ENCODE assay signal across 1 cellular context in genomic region chr1:92877792-92878191, GRCh38.
TF ChIP-seq lines count a peak whose summit lies in the region.

No MANE protein-coding gene starts in this region.

TF ChIP-seq in GM12878, 131 proteins besides CTCF, POLR2A, EP300 and RAD21 (continued from another document):
- no peak for TF ChIP-seq BCL11A (IDR thresholded peaks at IDR 0.05; ENCODE audit: low read depth, low read length)
- no peak for TF ChIP-seq BCLAF1 (IDR thresholded peaks at IDR 0.05)
- no peak for TF ChIP-seq CBX5 (IDR thresholded peaks at IDR 0.05; ENCODE audit: low read depth)
- no peak for TF ChIP-seq TCF7 (IDR thresholded peaks at IDR 0.05; ENCODE audit: borderline replicate concordance)
- no peak for TF ChIP-seq JUND (IDR thresholded peaks at IDR 0.05; ENCODE audit: low read depth, low read length)
- no peak for TF ChIP-seq GABPA (IDR thresholded peaks at IDR 0.05; ENCODE audit: low read depth)
